In the genomic region with DNA sequence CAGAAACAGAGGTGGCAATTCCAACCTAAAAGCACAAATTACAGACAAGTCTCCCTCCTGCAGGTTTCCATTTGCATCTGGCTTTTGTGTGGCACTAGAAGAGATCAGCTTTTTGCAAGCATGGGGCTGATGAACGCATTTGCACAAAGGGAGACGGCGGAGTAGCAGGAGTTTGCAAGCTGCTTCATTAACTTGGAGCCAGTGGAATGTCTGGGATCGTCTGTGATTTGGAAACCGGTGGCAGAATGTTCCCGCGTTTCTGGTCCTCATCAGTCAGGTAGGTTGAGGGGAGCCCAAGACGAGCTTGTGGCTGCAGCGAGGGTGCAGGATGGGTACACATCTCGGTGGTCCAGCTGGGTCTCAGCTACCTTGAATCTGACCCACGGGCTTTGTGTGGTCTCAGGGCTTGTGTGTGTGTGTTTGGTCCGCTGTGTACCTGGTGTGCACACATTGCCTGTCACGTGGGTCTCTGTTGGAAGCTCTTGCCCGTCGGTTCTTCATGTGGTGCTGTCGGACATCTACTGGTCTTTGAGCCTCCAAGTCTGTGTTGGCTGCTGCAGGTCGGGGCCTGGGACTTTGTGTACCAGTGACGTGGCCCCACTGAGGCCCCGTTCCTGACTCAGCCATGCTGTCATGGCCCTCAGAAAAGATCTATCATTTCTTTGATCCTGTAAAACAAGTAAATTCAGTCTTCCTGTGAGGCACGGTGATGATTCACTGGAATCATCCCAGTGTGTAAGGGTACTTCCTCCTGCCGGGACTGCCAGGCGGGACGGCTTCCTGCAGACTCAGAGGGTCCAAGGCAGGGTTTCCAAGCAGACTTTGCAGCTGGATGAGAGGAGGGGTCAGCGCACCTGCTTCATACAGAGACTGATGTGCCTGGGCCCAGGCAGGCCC, we compare ENCODE assay signal across 1 cellular context.
TF ChIP-seq lines count a peak whose summit lies in the region.

No MANE protein-coding gene starts in this region.

TF ChIP-seq in HepG2, 621 proteins besides CTCF, POLR2A, EP300 and RAD21 (continued from another document and continues in another):
- TF ChIP-seq, protein P1, sequence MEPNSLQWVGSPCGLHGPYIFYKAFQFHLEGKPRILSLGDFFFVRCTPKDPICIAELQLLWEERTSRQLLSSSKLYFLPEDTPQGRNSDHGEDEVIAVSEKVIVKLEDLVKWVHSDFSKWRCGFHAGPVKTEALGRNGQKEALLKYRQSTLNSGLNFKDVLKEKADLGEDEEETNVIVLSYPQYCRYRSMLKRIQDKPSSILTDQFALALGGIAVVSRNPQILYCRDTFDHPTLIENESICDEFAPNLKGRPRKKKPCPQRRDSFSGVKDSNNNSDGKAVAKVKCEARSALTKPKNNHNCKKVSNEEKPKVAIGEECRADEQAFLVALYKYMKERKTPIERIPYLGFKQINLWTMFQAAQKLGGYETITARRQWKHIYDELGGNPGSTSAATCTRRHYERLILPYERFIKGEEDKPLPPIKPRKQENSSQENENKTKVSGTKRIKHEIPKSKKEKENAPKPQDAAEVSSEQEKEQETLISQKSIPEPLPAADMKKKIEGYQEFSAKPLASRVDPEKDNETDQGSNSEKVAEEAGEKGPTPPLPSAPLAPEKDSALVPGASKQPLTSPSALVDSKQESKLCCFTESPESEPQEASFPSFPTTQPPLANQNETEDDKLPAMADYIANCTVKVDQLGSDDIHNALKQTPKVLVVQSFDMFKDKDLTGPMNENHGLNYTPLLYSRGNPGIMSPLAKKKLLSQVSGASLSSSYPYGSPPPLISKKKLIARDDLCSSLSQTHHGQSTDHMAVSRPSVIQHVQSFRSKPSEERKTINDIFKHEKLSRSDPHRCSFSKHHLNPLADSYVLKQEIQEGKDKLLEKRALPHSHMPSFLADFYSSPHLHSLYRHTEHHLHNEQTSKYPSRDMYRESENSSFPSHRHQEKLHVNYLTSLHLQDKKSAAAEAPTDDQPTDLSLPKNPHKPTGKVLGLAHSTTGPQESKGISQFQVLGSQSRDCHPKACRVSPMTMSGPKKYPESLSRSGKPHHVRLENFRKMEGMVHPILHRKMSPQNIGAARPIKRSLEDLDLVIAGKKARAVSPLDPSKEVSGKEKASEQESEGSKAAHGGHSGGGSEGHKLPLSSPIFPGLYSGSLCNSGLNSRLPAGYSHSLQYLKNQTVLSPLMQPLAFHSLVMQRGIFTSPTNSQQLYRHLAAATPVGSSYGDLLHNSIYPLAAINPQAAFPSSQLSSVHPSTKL (CRISPR knock-in tag; IDR thresholded peaks at IDR 0.05), result 0 out of 2 replicates have a peak, but pooled peaks have one; percentile 16
- TF ChIP-seq FOXP1 (IDR thresholded peaks at IDR 0.05), result no peak
- no peak for TF ChIP-seq FOXP1 (CRISPR knock-in tag; IDR thresholded peaks at IDR 0.05)
- TF ChIP-seq SRF (IDR thresholded peaks at IDR 0.05; ENCODE audit: low read depth, low read length), result no peak
- TF ChIP-seq, protein P2, sequence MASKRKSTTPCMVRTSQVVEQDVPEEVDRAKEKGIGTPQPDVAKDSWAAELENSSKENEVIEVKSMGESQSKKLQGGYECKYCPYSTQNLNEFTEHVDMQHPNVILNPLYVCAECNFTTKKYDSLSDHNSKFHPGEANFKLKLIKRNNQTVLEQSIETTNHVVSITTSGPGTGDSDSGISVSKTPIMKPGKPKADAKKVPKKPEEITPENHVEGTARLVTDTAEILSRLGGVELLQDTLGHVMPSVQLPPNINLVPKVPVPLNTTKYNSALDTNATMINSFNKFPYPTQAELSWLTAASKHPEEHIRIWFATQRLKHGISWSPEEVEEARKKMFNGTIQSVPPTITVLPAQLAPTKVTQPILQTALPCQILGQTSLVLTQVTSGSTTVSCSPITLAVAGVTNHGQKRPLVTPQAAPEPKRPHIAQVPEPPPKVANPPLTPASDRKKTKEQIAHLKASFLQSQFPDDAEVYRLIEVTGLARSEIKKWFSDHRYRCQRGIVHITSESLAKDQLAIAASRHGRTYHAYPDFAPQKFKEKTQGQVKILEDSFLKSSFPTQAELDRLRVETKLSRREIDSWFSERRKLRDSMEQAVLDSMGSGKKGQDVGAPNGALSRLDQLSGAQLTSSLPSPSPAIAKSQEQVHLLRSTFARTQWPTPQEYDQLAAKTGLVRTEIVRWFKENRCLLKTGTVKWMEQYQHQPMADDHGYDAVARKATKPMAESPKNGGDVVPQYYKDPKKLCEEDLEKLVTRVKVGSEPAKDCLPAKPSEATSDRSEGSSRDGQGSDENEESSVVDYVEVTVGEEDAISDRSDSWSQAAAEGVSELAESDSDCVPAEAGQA (IDR thresholded peaks at IDR 0.05; ENCODE audit: low read depth), result 0 out of 2 replicates have a peak, but pooled peaks have one; percentile 30
- TF ChIP-seq, protein P2 (CRISPR knock-in tag; IDR thresholded peaks at IDR 0.05; ENCODE audit: borderline replicate concordance), result no peak
- TF ChIP-seq ESRRA (CRISPR knock-in tag; IDR thresholded peaks at IDR 0.05; ENCODE audit: low read depth), result no peak
- no peak for TF ChIP-seq ZNF468 (CRISPR knock-in tag; IDR thresholded peaks at IDR 0.05)
- no peak for TF ChIP-seq ZFP37 (CRISPR knock-in tag; IDR thresholded peaks at IDR 0.05; ENCODE audit: borderline replicate concordance)
- no peak for TF ChIP-seq MTA1 (CRISPR knock-in tag; IDR thresholded peaks at IDR 0.05; ENCODE audit: borderline replicate concordance)
- no peak for TF ChIP-seq PAX8 (CRISPR knock-in tag; IDR thresholded peaks at IDR 0.05; ENCODE audit: borderline replicate concordance)
- TF ChIP-seq ZNF619 (CRISPR knock-in tag; IDR thresholded peaks at IDR 0.05), result no peak
- no peak for TF ChIP-seq ZSCAN21 (CRISPR knock-in tag; IDR thresholded peaks at IDR 0.05; ENCODE audit: borderline replicate concordance)
- TF ChIP-seq, protein P3, sequence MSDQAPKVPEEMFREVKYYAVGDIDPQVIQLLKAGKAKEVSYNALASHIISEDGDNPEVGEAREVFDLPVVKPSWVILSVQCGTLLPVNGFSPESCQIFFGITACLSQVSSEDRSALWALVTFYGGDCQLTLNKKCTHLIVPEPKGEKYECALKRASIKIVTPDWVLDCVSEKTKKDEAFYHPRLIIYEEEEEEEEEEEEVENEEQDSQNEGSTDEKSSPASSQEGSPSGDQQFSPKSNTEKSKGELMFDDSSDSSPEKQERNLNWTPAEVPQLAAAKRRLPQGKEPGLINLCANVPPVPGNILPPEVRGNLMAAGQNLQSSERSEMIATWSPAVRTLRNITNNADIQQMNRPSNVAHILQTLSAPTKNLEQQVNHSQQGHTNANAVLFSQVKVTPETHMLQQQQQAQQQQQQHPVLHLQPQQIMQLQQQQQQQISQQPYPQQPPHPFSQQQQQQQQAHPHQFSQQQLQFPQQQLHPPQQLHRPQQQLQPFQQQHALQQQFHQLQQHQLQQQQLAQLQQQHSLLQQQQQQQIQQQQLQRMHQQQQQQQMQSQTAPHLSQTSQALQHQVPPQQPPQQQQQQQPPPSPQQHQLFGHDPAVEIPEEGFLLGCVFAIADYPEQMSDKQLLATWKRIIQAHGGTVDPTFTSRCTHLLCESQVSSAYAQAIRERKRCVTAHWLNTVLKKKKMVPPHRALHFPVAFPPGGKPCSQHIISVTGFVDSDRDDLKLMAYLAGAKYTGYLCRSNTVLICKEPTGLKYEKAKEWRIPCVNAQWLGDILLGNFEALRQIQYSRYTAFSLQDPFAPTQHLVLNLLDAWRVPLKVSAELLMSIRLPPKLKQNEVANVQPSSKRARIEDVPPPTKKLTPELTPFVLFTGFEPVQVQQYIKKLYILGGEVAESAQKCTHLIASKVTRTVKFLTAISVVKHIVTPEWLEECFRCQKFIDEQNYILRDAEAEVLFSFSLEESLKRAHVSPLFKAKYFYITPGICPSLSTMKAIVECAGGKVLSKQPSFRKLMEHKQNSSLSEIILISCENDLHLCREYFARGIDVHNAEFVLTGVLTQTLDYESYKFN (CRISPR knock-in tag; conservative IDR thresholded peaks at IDR 0.05), result peak; percentile 48; the same call in 1 of the 2 replicates
- TF ChIP-seq TP53 (CRISPR knock-in tag; conservative IDR thresholded peaks at IDR 0.05), result no peak
- 0 out of 2 replicates have a peak, but pooled peaks have one; percentile 21 for TF ChIP-seq DPF2 (CRISPR knock-in tag; IDR thresholded peaks at IDR 0.05; ENCODE audit: borderline replicate concordance, low read depth)
- no peak for TF ChIP-seq CCAR2 (optimal IDR thresholded peaks at IDR 0.05; ENCODE audit: low read depth, low read length)
- TF ChIP-seq TOE1 (CRISPR knock-in tag; IDR thresholded peaks at IDR 0.05), result no peak
- TF ChIP-seq ZNF724P (CRISPR knock-in tag; IDR thresholded peaks at IDR 0.05; ENCODE audit: borderline replicate concordance), result 0 out of 2 replicates have a peak, but pooled peaks have one; percentile 8
- TF ChIP-seq, protein P4, sequence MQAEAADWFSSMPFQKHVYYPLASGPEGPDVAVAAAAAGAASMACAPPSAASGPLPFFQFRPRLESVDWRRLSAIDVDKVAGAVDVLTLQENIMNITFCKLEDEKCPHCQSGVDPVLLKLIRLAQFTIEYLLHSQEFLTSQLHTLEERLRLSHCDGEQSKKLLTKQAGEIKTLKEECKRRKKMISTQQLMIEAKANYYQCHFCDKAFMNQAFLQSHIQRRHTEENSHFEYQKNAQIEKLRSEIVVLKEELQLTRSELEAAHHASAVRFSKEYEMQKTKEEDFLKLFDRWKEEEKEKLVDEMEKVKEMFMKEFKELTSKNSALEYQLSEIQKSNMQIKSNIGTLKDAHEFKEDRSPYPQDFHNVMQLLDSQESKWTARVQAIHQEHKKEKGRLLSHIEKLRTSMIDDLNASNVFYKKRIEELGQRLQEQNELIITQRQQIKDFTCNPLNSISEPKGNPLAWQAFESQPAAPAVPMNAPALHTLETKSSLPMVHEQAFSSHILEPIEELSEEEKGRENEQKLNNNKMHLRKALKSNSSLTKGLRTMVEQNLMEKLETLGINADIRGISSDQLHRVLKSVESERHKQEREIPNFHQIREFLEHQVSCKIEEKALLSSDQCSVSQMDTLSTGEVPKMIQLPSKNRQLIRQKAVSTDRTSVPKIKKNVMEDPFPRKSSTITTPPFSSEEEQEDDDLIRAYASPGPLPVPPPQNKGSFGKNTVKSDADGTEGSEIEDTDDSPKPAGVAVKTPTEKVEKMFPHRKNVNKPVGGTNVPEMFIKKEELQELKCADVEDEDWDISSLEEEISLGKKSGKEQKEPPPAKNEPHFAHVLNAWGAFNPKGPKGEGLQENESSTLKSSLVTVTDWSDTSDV (CRISPR knock-in tag; IDR thresholded peaks at IDR 0.05), result no peak
- TF ChIP-seq FOXK1 (CRISPR knock-in tag; IDR thresholded peaks at IDR 0.05; ENCODE audit: borderline replicate concordance, low read depth), result no peak
- TF ChIP-seq, protein P5, sequence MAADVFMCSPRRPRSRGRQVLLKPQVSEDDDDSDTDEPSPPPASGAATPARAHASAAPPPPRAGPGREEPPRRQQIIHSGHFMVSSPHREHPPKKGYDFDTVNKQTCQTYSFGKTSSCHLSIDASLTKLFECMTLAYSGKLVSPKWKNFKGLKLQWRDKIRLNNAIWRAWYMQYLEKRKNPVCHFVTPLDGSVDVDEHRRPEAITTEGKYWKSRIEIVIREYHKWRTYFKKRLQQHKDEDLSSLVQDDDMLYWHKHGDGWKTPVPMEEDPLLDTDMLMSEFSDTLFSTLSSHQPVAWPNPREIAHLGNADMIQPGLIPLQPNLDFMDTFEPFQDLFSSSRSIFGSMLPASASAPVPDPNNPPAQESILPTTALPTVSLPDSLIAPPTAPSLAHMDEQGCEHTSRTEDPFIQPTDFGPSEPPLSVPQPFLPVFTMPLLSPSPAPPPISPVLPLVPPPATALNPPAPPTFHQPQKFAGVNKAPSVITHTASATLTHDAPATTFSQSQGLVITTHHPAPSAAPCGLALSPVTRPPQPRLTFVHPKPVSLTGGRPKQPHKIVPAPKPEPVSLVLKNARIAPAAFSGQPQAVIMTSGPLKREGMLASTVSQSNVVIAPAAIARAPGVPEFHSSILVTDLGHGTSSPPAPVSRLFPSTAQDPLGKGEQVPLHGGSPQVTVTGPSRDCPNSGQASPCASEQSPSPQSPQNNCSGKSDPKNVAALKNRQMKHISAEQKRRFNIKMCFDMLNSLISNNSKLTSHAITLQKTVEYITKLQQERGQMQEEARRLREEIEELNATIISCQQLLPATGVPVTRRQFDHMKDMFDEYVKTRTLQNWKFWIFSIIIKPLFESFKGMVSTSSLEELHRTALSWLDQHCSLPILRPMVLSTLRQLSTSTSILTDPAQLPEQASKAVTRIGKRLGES (CRISPR knock-in tag; IDR thresholded peaks at IDR 0.05; ENCODE audit: borderline replicate concordance), result no peak
- TF ChIP-seq BHLHE40 (IDR thresholded peaks at IDR 0.05; ENCODE audit: low read length), result peak; percentile 41
- TF ChIP-seq XBP1 (CRISPR knock-in tag; IDR thresholded peaks at IDR 0.05), result no peak
- no peak for TF ChIP-seq NFIC (IDR thresholded peaks at IDR 0.05; ENCODE audit: low read length)
- no peak for TF ChIP-seq ZNF615 (CRISPR knock-in tag; IDR thresholded peaks at IDR 0.05; ENCODE audit: borderline replicate concordance)
- TF ChIP-seq, protein P6, sequence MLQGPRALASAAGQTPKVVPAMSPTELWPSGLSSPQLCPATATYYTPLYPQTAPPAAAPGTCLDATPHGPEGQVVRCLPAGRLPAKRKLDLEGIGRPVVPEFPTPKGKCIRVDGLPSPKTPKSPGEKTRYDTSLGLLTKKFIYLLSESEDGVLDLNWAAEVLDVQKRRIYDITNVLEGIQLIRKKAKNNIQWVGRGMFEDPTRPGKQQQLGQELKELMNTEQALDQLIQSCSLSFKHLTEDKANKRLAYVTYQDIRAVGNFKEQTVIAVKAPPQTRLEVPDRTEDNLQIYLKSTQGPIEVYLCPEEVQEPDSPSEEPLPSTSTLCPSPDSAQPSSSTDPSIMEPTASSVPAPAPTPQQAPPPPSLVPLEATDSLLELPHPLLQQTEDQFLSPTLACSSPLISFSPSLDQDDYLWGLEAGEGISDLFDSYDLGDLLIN (CRISPR knock-in tag; IDR thresholded peaks at IDR 0.05; ENCODE audit: borderline replicate concordance), result no peak
- TF ChIP-seq NCOA5 (CRISPR knock-in tag; IDR thresholded peaks at IDR 0.05), result no peak
- TF ChIP-seq IRF2 (CRISPR knock-in tag; IDR thresholded peaks at IDR 0.05), result no peak
- no peak for TF ChIP-seq TCF12 (IDR thresholded peaks at IDR 0.05)
- TF ChIP-seq TCF12 (CRISPR knock-in tag; IDR thresholded peaks at IDR 0.05), result no peak
